ENCODE assay signal across 8 cellular contexts in genomic region chrX:103356897-103357296, GRCh38. TPM values are rescaled to one million over a fixed set of nuclear protein-coding genes. Genes with fewer than 3 reads are reported as not detected.
DNase-seq lines count a peak whose midpoint lies in the region; ATAC-seq and TF ChIP-seq lines count a peak whose summit lies in the region.

No MANE protein-coding gene starts in this region.

- CTCF ChIA-PET in activated CD4-positive, alpha-beta T cell treated with anti-CD3 and anti-CD28 coated beads for 36 hours (lab: Charles Lee) = interaction anchor here (0.8 kb wide), 1 partner anchor 108 kb away, joined by 3 read pairs; no protein-coding TSS in a partner anchor
- CTCF ChIA-PET in activated CD8-positive, alpha-beta T cell treated with anti-CD3 and anti-CD28 coated beads for 36 hours (lab: Charles Lee) = interaction anchor here (1.9 kb wide), 1 partner anchor 107 kb away, joined by 5 read pairs; no protein-coding TSS in a partner anchor
- CTCF ChIA-PET in GM10248 (lab: Yijun Ruan, JAX) = interaction anchor here (1.4 kb wide), 1 partner anchor 107 kb away, joined by 3 read pairs; no protein-coding TSS in a partner anchor

- H3K27ac ChIP-seq in heart left ventricle = peak overlapping the region; percentile 69 to 94 (median 88)
- peak overlapping the region; percentile 81 for H3K27ac ChIP-seq in rectal smooth muscle tissue (ENCODE audit: low read depth, low read length)

- TF ChIP-seq CTCF in activated CD8-positive, alpha-beta T cell treated with anti-CD3 and anti-CD28 coated beads for 36 hours (IDR thresholded peaks at IDR 0.05) = no peak
- no peak for TF ChIP-seq CTCF in heart left ventricle (IDR thresholded peaks at IDR 0.05)
- no peak for TF ChIP-seq CTCF in GM10248 (IDR thresholded peaks at IDR 0.05; ENCODE audit: control extremely low read depth, extremely low read depth, low read depth, missing control alignments)

- H3K4me3 ChIP-seq in heart left ventricle (peak overlapping the region; percentile 31 to 96 (median 73)), rectal smooth muscle tissue (ENCODE audit: low read length) (peak overlapping the region; percentile 64)

- peaks cover 0 to 8% (median 0%) of the 10 kb centered on the region in 12 donors for H3K4me1 ChIP-seq in heart left ventricle
- H3K4me1 ChIP-seq in rectal smooth muscle tissue (ENCODE audit: control insufficient read depth, insufficient read depth, low read length) = no peaks in the 10 kb centered on the region

- intact Hi-C loops in activated CD4-positive, alpha-beta T cell treated with anti-CD3 and anti-CD28 coated beads for 36 hours (cut with DNase I, micrococcal nuclease) = loop anchor here in 1 of 2 experiments (5.0 kb wide), 1 partner anchor 105 kb away; no protein-coding TSS in a partner anchor
- intact Hi-C loops in activated CD8-positive, alpha-beta T cell treated with anti-CD3 and anti-CD28 coated beads for 36 hours (cut with micrococcal nuclease) = no loop called here
- intact Hi-C loops in heart left ventricle (cut with DNase I) = no loop called here

- POLR2A ChIA-PET in activated CD4-positive, alpha-beta T cell treated with anti-CD3 and anti-CD28 coated beads for 36 hours (lab: Charles Lee) = no interaction called here
- POLR2A ChIA-PET in activated CD8-positive, alpha-beta T cell treated with anti-CD3 and anti-CD28 coated beads for 36 hours (lab: Charles Lee) = no interaction called here
- POLR2A ChIA-PET in GM10248 (lab: Yijun Ruan, JAX) = interaction anchor here (0.7 kb wide), 1 partner anchor 473 kb away, joined by 3 read pairs; no protein-coding TSS in a partner anchor

- TF ChIP-seq POLR2A in heart left ventricle (IDR thresholded peaks at IDR 0.05) = no peak

- WGBS in heart left ventricle, 4 donors = 0 to 17% (median 8%) methylated on average over 13 of the region's 13 CpGs

- peak overlapping the region; percentile 75 for H3K4me3 Mint-ChIP-seq in activated CD4-positive, alpha-beta T cell treated with anti-CD3 and anti-CD28 coated beads for 36 hours
- peak overlapping the region; percentile 83 for H3K4me3 Mint-ChIP-seq in activated CD8-positive, alpha-beta T cell treated with anti-CD3 and anti-CD28 coated beads for 36 hours

- H3K9me3 Mint-ChIP-seq in activated CD4-positive, alpha-beta T cell treated with anti-CD3 and anti-CD28 coated beads for 36 hours (ENCODE audit: low read depth) = no peaks in the 10 kb centered on the region
- no peaks in the 10 kb centered on the region for H3K9me3 Mint-ChIP-seq in activated CD8-positive, alpha-beta T cell treated with anti-CD3 and anti-CD28 coated beads for 36 hours

- no peak for DNase-seq in activated CD4-positive, alpha-beta T cell treated with anti-CD3 and anti-CD28 coated beads for 36 hours
- DNase-seq in activated CD4-positive, alpha-beta T cell treated with anti-CD3 and anti-CD28 coated beads, Interleukin-2, amount 50 U/mL, for 1 hour = no peak
- no peak for DNase-seq in activated CD8-positive, alpha-beta T cell treated with anti-CD3 and anti-CD28 coated beads for 36 hours
- DNase-seq in heart left ventricle = peak in 3 of 5 donors; percentile 22 to 39 (median 39)
- DNase-seq in GM10248 (ENCODE audit: extremely low spot score) = no peak
- DNase-seq in NOMO-1 (lab: John Stamatoyannopoulos, UW; ENCODE audit: unreplicated experiment in 2 of 2) = no peak

- no peaks in the 10 kb centered on the region for H3K9me3 ChIP-seq in heart left ventricle

- peak overlapping the region; percentile 54 for H3K9ac ChIP-seq in rectal smooth muscle tissue (ENCODE audit: low read length)

- no peak for ATAC-seq in activated CD4-positive, alpha-beta T cell treated with anti-CD3 and anti-CD28 coated beads for 36 hours
- ATAC-seq in activated CD8-positive, alpha-beta T cell treated with anti-CD3 and anti-CD28 coated beads for 36 hours = no peak
- ATAC-seq in heart left ventricle = peak; percentile 69 to 86 (median 82)
- no peak for ATAC-seq in HG03045 (IDR thresholded peaks at IDR 0.05; ENCODE audit: unreplicated experiment)

- peaks cover 6% of the 10 kb centered on the region for H3K4me1 Mint-ChIP-seq in activated CD4-positive, alpha-beta T cell treated with anti-CD3 and anti-CD28 coated beads for 36 hours
- H3K4me1 Mint-ChIP-seq in activated CD8-positive, alpha-beta T cell treated with anti-CD3 and anti-CD28 coated beads for 36 hours (ENCODE audit: low read depth) = peaks cover 2% of the 10 kb centered on the region

- H3K27me3 Mint-ChIP-seq in activated CD4-positive, alpha-beta T cell treated with anti-CD3 and anti-CD28 coated beads for 36 hours = no peaks in the 10 kb centered on the region
- H3K27me3 Mint-ChIP-seq in activated CD8-positive, alpha-beta T cell treated with anti-CD3 and anti-CD28 coated beads for 36 hours = no peaks in the 10 kb centered on the region

- H3K36me3 Mint-ChIP-seq in activated CD4-positive, alpha-beta T cell treated with anti-CD3 and anti-CD28 coated beads for 36 hours (ENCODE audit: low read depth) = no peaks in the 10 kb centered on the region
- H3K36me3 Mint-ChIP-seq in activated CD8-positive, alpha-beta T cell treated with anti-CD3 and anti-CD28 coated beads for 36 hours (ENCODE audit: low read depth) = peaks cover 3% of the 10 kb centered on the region

- H3K36me3 ChIP-seq in heart left ventricle = peaks cover 0 to 10% (median 0%) of the 10 kb centered on the region in 9 donors
- no peaks in the 10 kb centered on the region for H3K36me3 ChIP-seq in rectal smooth muscle tissue (ENCODE audit: control insufficient read depth, insufficient read depth, low read length)

- H3K27me3 ChIP-seq in heart left ventricle (peaks cover 0 to 6% (median 0%) of the 10 kb centered on the region in 9 donors), rectal smooth muscle tissue (ENCODE audit: control insufficient read depth, insufficient read depth, low read length) (no peaks in the 10 kb centered on the region)

- H3K27ac Mint-ChIP-seq in activated CD4-positive, alpha-beta T cell treated with anti-CD3 and anti-CD28 coated beads for 36 hours = no peak overlapping the region
- peak overlapping the region; percentile 52 for H3K27ac Mint-ChIP-seq in activated CD8-positive, alpha-beta T cell treated with anti-CD3 and anti-CD28 coated beads for 36 hours

RNA-seq across cellular contexts. Expression of gene TCEAL9, which starts 0.6 kb away (rescaled TPM):
- 1 to 10 TPM; 1.5 to 2.3 TPM for total RNA-seq in activated CD4-positive, alpha-beta T cell treated with anti-CD3 and anti-CD28 coated beads for 36 hours
- total RNA-seq in activated CD8-positive, alpha-beta T cell treated with anti-CD3 and anti-CD28 coated beads for 36 hours = 1 to 10 TPM; 6.8 to 7.5 TPM
- 10 to 100 TPM; 15.7 to 60.3 (median 27.1) TPM for total RNA-seq in heart left ventricle
- polyA plus RNA-seq in heart left ventricle = 10 to 100 TPM; 56.5 to 59.7 TPM

RNA-seq across cellular contexts. Expression of gene BEX3, which starts 19.4 kb away (rescaled TPM):
- total RNA-seq in activated CD4-positive, alpha-beta T cell treated with anti-CD3 and anti-CD28 coated beads for 36 hours = 10 to 100 TPM; 21.1 to 22.0 TPM
- total RNA-seq in activated CD8-positive, alpha-beta T cell treated with anti-CD3 and anti-CD28 coated beads for 36 hours = 10 to 100 TPM; 30.8 to 35.1 TPM
- total RNA-seq in heart left ventricle = 100 to 1,000 TPM; 109 to 153 (median 122) TPM
- polyA plus RNA-seq in heart left ventricle = 10 to 100 TPM; 74.4 to 85.3 TPM

RNA-seq across cellular contexts. Expression of gene TCEAL7, which starts 26.9 kb away (rescaled TPM):
- not detected for total RNA-seq in activated CD4-positive, alpha-beta T cell treated with anti-CD3 and anti-CD28 coated beads for 36 hours
- total RNA-seq in activated CD8-positive, alpha-beta T cell treated with anti-CD3 and anti-CD28 coated beads for 36 hours = not detected
- total RNA-seq in heart left ventricle = 1 to 10 TPM; 1.5 to 5.8 (median 3.1) TPM
- polyA plus RNA-seq in heart left ventricle = 1 to 10 TPM; 2.6 to 3.1 TPM

RNA-seq across cellular contexts. Expression of gene BEX2, which starts 46.1 kb away (rescaled TPM):
- 10 to 100 TPM in 1 of 2 experiments, 1 to 10 TPM in 1; 7.4 to 11.5 TPM for total RNA-seq in activated CD4-positive, alpha-beta T cell treated with anti-CD3 and anti-CD28 coated beads for 36 hours
- 10 to 100 TPM; 13.6 to 14.6 TPM for total RNA-seq in activated CD8-positive, alpha-beta T cell treated with anti-CD3 and anti-CD28 coated beads for 36 hours
- 1 to 10 TPM in 6 of 9 donors, under 1 TPM in 2, not detected in 1; 0.35 to 4.9 (median 1.7) TPM for total RNA-seq in heart left ventricle
- polyA plus RNA-seq in heart left ventricle = 1 to 10 TPM; 1.1 to 6.6 TPM

Comparison
In these comparisons a context has a peak if more than half of its experiments do, and no peak if none do; other contexts are left out.
1. ATAC-seq: peak in heart left ventricle (4 of 4); none in activated CD4-positive, alpha-beta T cell treated with anti-CD3 and anti-CD28 coated beads for 36 hours (single experiment), activated CD8-positive, alpha-beta T cell treated with anti-CD3 and anti-CD28 coated beads for 36 hours (single experiment) and HG03045 (single experiment).
2. DNase-seq: peak in heart left ventricle (3 of 5); none in activated CD4-positive, alpha-beta T cell treated with anti-CD3 and anti-CD28 coated beads for 36 hours (single experiment), activated CD4-positive, alpha-beta T cell treated with anti-CD3 and anti-CD28 coated beads, Interleukin-2, amount 50 U/mL, for 1 hour (single experiment), activated CD8-positive, alpha-beta T cell treated with anti-CD3 and anti-CD28 coated beads for 36 hours (single experiment), GM10248 (single experiment) and NOMO-1 (0 of 2).